In genomic region chr1:164774819-164775654, GRCh38 we compare ENCODE assay signal across 1 cellular context.
TF ChIP-seq lines count a peak whose summit lies in the region.

No MANE protein-coding gene starts in this region.

TF ChIP-seq in H1, 55 proteins besides CTCF, POLR2A, EP300 and RAD21:
- TF ChIP-seq SIX5 (IDR thresholded peaks at IDR 0.05; ENCODE audit: low read depth, low read length) (no peak), SUZ12 (IDR thresholded peaks at IDR 0.05; ENCODE audit: low read length) (no peak), SIRT6 (IDR thresholded peaks at IDR 0.05; ENCODE audit: low read length) (no peak), EGR1 (IDR thresholded peaks at IDR 0.05; ENCODE audit: borderline replicate concordance, low read depth, low read length) (no peak), ZNF274 (IDR thresholded peaks at IDR 0.05; ENCODE audit: borderline replicate concordance, extremely low read depth, low read length) (no peak), HDAC6 (IDR thresholded peaks at IDR 0.05; ENCODE audit: low read depth, low read length) (no peak), SAP30 (IDR thresholded peaks at IDR 0.05; ENCODE audit: insufficient read depth, insufficient replicate concordance, low read length) (no peak)
- TF ChIP-seq, protein P1, sequence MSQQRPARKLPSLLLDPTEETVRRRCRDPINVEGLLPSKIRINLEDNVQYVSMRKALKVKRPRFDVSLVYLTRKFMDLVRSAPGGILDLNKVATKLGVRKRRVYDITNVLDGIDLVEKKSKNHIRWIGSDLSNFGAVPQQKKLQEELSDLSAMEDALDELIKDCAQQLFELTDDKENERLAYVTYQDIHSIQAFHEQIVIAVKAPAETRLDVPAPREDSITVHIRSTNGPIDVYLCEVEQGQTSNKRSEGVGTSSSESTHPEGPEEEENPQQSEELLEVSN (IDR thresholded peaks at IDR 0.05) = no peak
- TF ChIP-seq, protein P2, sequence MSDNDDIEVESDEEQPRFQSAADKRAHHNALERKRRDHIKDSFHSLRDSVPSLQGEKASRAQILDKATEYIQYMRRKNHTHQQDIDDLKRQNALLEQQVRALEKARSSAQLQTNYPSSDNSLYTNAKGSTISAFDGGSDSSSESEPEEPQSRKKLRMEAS (IDR thresholded peaks at IDR 0.05) = no peak
TF ChIP-seq in H1: peak in this region for 0.
